ENCODE assay signal across 9 cellular contexts in genomic region chr9:95341262-95342011, GRCh38. TPM values are rescaled to one million over a fixed set of nuclear protein-coding genes. Genes with fewer than 3 reads are reported as not detected.
DNase-seq lines count a peak whose midpoint lies in the region; ATAC-seq and TF ChIP-seq lines count a peak whose summit lies in the region.
"Had no signal": no experiment of that assay in that cellular context is flagged by ENCODE, and none has a peak within 500 bp of the region (broad histone marks: within the 10 kb centered on the region; RNA-seq: fewer than 3 reads in every experiment).

No MANE protein-coding gene starts in this region.

- H3K4me1 ChIP-seq in mucosa of descending colon (ENCODE audit: low read depth) = no peaks in the 10 kb centered on the region

- intact Hi-C loops in mucosa of descending colon (cut with DNase I, micrococcal nuclease) = no loop called here

- DNase-seq in EL = peak; percentile 15
- DNase-seq in NAMALWA (ENCODE audit: low spot score) = peak; percentile 37
- peak; percentile 50 for DNase-seq in dermis blood vessel endothelial cell
- peak in 1 of 3 donors; percentile 28 for DNase-seq in mucosa of descending colon
- no peak for DNase-seq in activated effector memory CD4-positive, alpha-beta T cell treated with Interleukin-2 at 50 U/mL for 16 hours
- DNase-seq in NCI-H2029 (lab: John Stamatoyannopoulos, UW) = no peak
- DNase-seq: NCI-H2171 had no signal

- H3K4me3 ChIP-seq in mucosa of descending colon = no peak overlapping the region

- ATAC-seq in mucosa of descending colon = peak; percentile 31
- no peak for ATAC-seq in HG03039 (IDR thresholded peaks at IDR 0.05; ENCODE audit: unreplicated experiment)
- no peak for ATAC-seq in HG02970 (IDR thresholded peaks at IDR 0.05; ENCODE audit: low FRiP score, unreplicated experiment)

- TF ChIP-seq CTCF in mucosa of descending colon (IDR thresholded peaks at IDR 0.05) = no peak

- no peaks in the 10 kb centered on the region for H3K9me3 ChIP-seq in mucosa of descending colon

- H3K36me3 ChIP-seq in mucosa of descending colon (ENCODE audit: low read depth) = no peaks in the 10 kb centered on the region

RNA-seq across cellular contexts. Expression of gene FANCC, which starts 23.9 kb away (rescaled TPM):
- total RNA-seq in dermis blood vessel endothelial cell (5.3 and 9.5 TPM in 2 replicates), mucosa of descending colon (10 to 100 TPM; 10.7 to 18.0 (median 14.2) TPM)

Comparison
In these comparisons a context has a peak if more than half of its experiments do, and no peak if none do; other contexts are left out.
1. DNase-seq: peak in EL (single experiment), NAMALWA (single experiment) and dermis blood vessel endothelial cell (single experiment); none in activated effector memory CD4-positive, alpha-beta T cell treated with Interleukin-2 at 50 U/mL for 16 hours (single experiment) and NCI-H2029 (single experiment).